1 cellular context compared by ENCODE assay signal in the genomic region with DNA sequence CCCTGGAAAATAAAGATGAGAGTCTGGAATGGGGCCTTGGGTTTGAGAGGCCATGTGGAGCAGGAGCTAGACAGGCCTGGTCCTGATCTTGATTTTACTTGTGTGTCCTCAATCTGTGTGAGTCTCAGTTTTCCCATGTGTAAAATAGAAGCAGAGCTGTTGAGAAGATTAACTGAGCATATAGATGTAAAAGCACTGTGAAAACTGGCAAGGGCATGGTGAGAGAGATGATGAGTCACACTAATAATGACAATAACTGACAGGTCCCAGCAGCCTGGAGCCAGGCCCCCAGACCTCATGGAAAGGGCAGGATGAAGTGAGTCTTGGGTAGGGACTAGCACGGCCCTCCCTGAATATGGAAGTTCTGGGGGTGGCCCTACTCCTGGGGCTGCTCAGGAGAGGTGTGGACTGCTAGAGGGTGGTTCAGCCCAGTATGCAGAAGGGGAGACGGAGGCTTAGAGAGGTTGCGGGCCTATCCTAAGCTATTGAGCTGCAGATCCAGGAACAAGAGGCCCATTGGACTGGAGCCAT.
TF ChIP-seq lines count a peak whose summit lies in the region.

No MANE protein-coding gene starts in this region.

TF ChIP-seq in SK-N-SH, 30 proteins besides CTCF, POLR2A, EP300 and RAD21 (continued from another document):
- no peak for TF ChIP-seq ZBTB33 (IDR thresholded peaks at IDR 0.05; ENCODE audit: borderline replicate concordance, low read depth)
- TF ChIP-seq, protein P1, sequence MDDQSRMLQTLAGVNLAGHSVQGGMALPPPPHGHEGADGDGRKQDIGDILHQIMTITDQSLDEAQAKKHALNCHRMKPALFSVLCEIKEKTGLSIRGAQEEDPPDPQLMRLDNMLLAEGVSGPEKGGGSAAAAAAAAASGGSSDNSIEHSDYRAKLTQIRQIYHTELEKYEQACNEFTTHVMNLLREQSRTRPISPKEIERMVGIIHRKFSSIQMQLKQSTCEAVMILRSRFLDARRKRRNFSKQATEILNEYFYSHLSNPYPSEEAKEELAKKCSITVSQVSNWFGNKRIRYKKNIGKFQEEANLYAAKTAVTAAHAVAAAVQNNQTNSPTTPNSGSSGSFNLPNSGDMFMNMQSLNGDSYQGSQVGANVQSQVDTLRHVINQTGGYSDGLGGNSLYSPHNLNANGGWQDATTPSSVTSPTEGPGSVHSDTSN (IDR thresholded peaks at IDR 0.05) = peak; percentile 43
